Comparison of ENCODE assay signal across 1 cellular context in the genomic region with DNA sequence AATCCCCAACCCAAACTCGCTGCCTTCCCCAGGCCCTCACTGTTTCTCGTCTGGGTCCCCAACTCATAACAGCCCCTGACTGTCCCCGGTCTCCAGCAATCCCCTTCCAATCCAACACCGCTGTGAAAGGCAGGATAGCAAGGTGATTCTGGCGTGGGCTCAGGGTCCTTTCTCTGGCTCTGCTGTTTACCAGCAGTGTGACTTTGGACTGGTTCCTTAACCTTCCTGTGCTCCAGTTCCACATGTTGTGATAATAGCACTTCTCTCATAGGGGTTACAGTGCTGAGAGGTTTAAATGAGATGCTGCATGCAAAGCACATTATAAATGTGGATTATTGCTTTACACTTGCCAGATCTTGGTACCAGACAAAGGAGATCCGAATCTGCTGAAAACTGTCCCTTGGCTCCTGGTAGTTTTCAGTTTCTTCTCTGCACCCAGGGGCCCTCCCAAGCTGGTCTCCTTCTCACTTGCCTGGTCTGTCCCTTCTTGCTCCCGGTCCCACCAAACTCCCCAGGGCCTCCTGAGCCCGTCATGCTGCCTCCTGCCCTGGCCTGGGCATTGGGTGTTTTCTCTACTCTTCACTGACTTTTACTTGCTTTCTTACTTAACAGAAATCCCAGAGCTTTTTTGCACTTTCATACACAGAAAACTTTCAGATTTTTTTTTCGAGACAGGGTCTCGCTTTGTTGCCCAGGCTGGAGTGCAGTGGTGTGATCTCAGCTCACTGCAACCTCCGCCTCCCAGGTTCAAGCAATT.
TF ChIP-seq lines count a peak whose summit lies in the region.

No MANE protein-coding gene starts in this region.

TF ChIP-seq in WTC11, 78 proteins besides CTCF, POLR2A, EP300 and RAD21:
- TF ChIP-seq MXD4 (CRISPR knock-in tag; IDR thresholded peaks at IDR 0.05; ENCODE audit: borderline replicate concordance) (no peak), ZSCAN18 (CRISPR knock-in tag; IDR thresholded peaks at IDR 0.05) (no peak), RORB (CRISPR knock-in tag; IDR thresholded peaks at IDR 0.05) (no peak), AR (CRISPR knock-in tag; IDR thresholded peaks at IDR 0.05) (no peak), NR1H2 (CRISPR knock-in tag; IDR thresholded peaks at IDR 0.05) (no peak), NFE2L1 (CRISPR knock-in tag; IDR thresholded peaks at IDR 0.05) (no peak), TCF7 (CRISPR knock-in tag; IDR thresholded peaks at IDR 0.05; ENCODE audit: low read depth) (no peak), ZNF317 (CRISPR knock-in tag; IDR thresholded peaks at IDR 0.05; ENCODE audit: borderline replicate concordance, low read depth) (no peak), RELA (CRISPR knock-in tag; IDR thresholded peaks at IDR 0.05; ENCODE audit: borderline replicate concordance) (no peak), TP53 (CRISPR knock-in tag; IDR thresholded peaks at IDR 0.05) (no peak), ZNF219 (CRISPR knock-in tag; IDR thresholded peaks at IDR 0.05; ENCODE audit: borderline replicate concordance) (no peak)
- TF ChIP-seq, protein P1, sequence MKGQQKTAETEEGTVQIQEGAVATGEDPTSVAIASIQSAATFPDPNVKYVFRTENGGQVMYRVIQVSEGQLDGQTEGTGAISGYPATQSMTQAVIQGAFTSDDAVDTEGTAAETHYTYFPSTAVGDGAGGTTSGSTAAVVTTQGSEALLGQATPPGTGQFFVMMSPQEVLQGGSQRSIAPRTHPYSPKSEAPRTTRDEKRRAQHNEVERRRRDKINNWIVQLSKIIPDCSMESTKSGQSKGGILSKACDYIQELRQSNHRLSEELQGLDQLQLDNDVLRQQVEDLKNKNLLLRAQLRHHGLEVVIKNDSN (CRISPR knock-in tag; IDR thresholded peaks at IDR 0.05) = no peak
- TF ChIP-seq, protein P2, sequence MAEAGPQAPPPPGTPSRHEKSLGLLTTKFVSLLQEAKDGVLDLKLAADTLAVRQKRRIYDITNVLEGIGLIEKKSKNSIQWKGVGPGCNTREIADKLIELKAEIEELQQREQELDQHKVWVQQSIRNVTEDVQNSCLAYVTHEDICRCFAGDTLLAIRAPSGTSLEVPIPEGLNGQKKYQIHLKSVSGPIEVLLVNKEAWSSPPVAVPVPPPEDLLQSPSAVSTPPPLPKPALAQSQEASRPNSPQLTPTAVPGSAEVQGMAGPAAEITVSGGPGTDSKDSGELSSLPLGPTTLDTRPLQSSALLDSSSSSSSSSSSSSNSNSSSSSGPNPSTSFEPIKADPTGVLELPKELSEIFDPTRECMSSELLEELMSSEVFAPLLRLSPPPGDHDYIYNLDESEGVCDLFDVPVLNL (CRISPR knock-in tag; IDR thresholded peaks at IDR 0.05; ENCODE audit: borderline replicate concordance, low read depth) = no peak
